In the genomic region with DNA sequence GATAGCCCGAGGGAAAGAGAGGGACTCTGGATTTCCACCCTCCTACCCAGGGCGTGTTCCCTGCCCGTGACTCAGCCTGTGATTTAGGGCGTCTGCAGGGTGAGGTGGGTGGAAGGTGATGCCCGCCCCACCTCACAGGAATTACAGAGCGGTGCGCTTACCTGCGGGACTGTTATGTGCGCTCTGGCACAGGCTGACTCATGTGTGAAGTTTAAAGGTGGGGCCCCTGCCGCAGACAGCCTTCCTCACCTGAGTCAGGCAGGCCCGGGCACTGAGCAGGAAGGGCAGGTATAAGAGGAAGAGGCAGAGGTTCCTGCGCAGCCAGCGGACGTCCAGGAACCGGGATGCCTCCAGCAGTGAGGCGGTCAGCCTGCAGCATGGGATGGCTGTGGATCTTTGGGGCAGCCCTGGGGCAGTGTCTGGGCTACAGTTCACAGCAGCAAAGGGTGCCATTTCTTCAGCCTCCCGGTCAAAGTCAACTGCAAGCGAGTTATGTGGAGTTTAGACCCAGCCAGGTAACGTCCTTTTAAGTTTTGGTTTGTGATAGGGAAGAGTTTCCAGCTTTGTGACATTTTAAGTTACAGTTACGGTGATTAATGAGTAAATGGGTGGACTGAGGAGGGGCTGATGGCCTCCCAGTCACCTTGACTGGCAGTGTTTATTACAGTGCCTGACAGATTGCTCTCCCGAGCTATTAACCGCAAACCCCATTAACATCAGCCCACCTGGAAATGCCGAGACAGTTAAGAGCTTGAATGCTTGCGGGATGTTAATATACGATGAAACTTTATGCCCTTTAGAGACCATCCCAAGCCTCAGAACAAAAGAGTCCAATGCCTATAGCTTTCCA, we compare ENCODE assay signal across 10 cellular contexts.
DNase-seq lines count a peak whose midpoint lies in the region; ATAC-seq and TF ChIP-seq lines count a peak whose summit lies in the region.
"Had no signal": no experiment of that assay in that cellular context is flagged by ENCODE, and none has a peak within 500 bp of the region (broad histone marks: within the 10 kb centered on the region; RNA-seq: fewer than 3 reads in every experiment).

No MANE protein-coding gene starts in this region.

- no peak for ATAC-seq in GM18868 (IDR thresholded peaks at IDR 0.05; ENCODE audit: unreplicated experiment)

- no peak for TF ChIP-seq EP300 in esophagus muscularis mucosa (IDR thresholded peaks at IDR 0.05)

- H3K4me1 ChIP-seq in esophagus muscularis mucosa, result peaks cover 0 to 12% (median 7%) of the 10 kb centered on the region in 4 donors
- H3K4me1 ChIP-seq: tibial artery had no signal

- peaks cover 0 to 22% (median 2%) of the 10 kb centered on the region in 4 donors for H3K36me3 ChIP-seq in esophagus muscularis mucosa

- H3K9me3 ChIP-seq in esophagus muscularis mucosa, result no peaks in the 10 kb centered on the region
- H3K9me3 ChIP-seq: tibial artery had no signal

- no peak overlapping the region for H3K4me3 ChIP-seq in esophagus muscularis mucosa
- H3K4me3 ChIP-seq: tibial artery had no signal

- WGBS in esophagus muscularis mucosa, result 68% methylated on average over 23 of the region's 25 CpGs

- no peak overlapping the region for H3K27ac ChIP-seq in esophagus muscularis mucosa (replicated peaks in 1 of 4)
- H3K27ac ChIP-seq: tibial artery had no signal

- TF ChIP-seq CTCF in esophagus muscularis mucosa (IDR thresholded peaks at IDR 0.05), result no peak

- H3K27me3 ChIP-seq in esophagus muscularis mucosa, result no peaks in the 10 kb centered on the region
- H3K27me3 ChIP-seq: tibial artery had no signal

- no peak for TF ChIP-seq POLR2A in esophagus muscularis mucosa (IDR thresholded peaks at IDR 0.05; ENCODE audit: low read depth)

- no peak for DNase-seq in HEK293T (ENCODE audit: extremely low spot score)
- DNase-seq in activated CD4-positive, alpha-beta T cell treated with anti-CD3 and anti-CD28 coated beads for 48 hours, result peak; percentile 24
- peak; percentile 90 for DNase-seq in esophagus muscularis mucosa (ENCODE audit: extremely low spot score)
- DNase-seq in stimulated activated CD4-positive, alpha-beta T cell treated with anti-CD3 and anti-CD28 coated beads, Interleukin-4, amount 100 ng/mL, for 1 hour, result peak; percentile 26
- no peak for DNase-seq in SKM-1 treated with dmso at 0.1 percent for 144 hours (lab: John Stamatoyannopoulos, UW; ENCODE audit: unreplicated experiment)
- no peak for DNase-seq in activated CD4-positive, CD25-positive, alpha-beta regulatory T cell (lab: John Stamatoyannopoulos, UW)
- DNase-seq in NCI-H1417 treated with DMSO at 0.1 percent for 48 hours (lab: John Stamatoyannopoulos, UW), result no peak
- DNase-seq: glutamatergic neuron, tibial artery had no signal

- POLR2A ChIA-PET in HEK293T (lab: Yijun Ruan, JAX), result no interaction called here

- intact Hi-C loops in esophagus muscularis mucosa (cut with DNase I), result no loop called here

- CTCF ChIA-PET in HEK293T (lab: Yijun Ruan, JAX), result no interaction called here

TF ChIP-seq in HEK293T, 16 proteins besides CTCF, POLR2A, EP300 and RAD21:
- no peak for TF ChIP-seq LEF1 (IDR thresholded peaks at IDR 0.05; ENCODE audit: borderline replicate concordance)
- TF ChIP-seq, protein P1, sequence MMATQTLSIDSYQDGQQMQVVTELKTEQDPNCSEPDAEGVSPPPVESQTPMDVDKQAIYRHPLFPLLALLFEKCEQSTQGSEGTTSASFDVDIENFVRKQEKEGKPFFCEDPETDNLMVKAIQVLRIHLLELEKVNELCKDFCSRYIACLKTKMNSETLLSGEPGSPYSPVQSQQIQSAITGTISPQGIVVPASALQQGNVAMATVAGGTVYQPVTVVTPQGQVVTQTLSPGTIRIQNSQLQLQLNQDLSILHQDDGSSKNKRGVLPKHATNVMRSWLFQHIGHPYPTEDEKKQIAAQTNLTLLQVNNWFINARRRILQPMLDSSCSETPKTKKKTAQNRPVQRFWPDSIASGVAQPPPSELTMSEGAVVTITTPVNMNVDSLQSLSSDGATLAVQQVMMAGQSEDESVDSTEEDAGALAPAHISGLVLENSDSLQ (IDR thresholded peaks at IDR 0.05), result peak; percentile 83

Comparison
In these comparisons a context has a peak if more than half of its experiments do, and no peak if none do; other contexts are left out.
1. DNase-seq: peak in activated CD4-positive, alpha-beta T cell treated with anti-CD3 and anti-CD28 coated beads for 48 hours (single experiment), esophagus muscularis mucosa (single experiment) and stimulated activated CD4-positive, alpha-beta T cell treated with anti-CD3 and anti-CD28 coated beads, Interleukin-4, amount 100 ng/mL, for 1 hour (single experiment); none in HEK293T (single experiment), SKM-1 treated with dmso at 0.1 percent for 144 hours (single experiment), activated CD4-positive, CD25-positive, alpha-beta regulatory T cell (0 of 4) and NCI-H1417 treated with DMSO at 0.1 percent for 48 hours (single experiment).